ENCODE assay signal across 28 cellular contexts in the genomic region with DNA sequence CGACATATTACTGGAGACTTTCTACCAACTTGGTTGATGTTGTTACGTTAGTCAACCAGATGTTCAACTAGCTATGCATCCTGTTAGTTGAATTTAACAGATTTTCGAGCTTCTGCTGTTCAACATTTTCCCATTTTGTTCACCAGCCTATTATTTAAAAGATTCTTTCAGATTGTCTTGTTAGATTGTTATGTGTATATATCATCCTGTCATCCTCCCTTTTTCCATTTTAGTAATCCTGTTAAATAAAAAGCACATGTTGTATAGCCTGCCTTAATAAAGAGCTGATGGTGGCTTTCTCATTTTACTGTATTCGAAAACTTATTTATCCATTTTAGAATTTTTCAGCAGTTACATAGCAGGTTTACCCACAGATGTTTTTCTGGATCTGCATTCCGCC. TPM values are rescaled to one million over a fixed set of nuclear protein-coding genes. Genes with fewer than 3 reads are reported as not detected.
"Had no signal": no experiment of that assay in that cellular context is flagged by ENCODE, and none has a peak within 500 bp of the region (broad histone marks: within the 10 kb centered on the region; RNA-seq: fewer than 3 reads in every experiment).

No MANE protein-coding gene starts in this region.

- H3K4me3 ChIP-seq: coronary artery, esophagus squamous epithelium, gastroesophageal sphincter, heart right ventricle, left lung, ovary, psoas muscle, skin epidermis, spleen, thoracic aorta, tibial nerve, upper lobe of left lung had no signal

- H3K27ac ChIP-seq: coronary artery, esophagus squamous epithelium, foreskin keratinocyte, gastroesophageal sphincter, heart right ventricle, left lung, ovary, psoas muscle, spleen, thoracic aorta, tibial nerve, upper lobe of left lung had no signal

- H3K9me3 ChIP-seq: esophagus squamous epithelium, gastroesophageal sphincter, left lung, ovary, thoracic aorta, tibial nerve, upper lobe of left lung had no signal

- H3K4me3 Mint-ChIP-seq: naive thymus-derived CD4-positive, alpha-beta T cell; stimulated activated naive B cell treated with anti-CD40 and anti-IgM and Interleukin-4, amounts not matched to agents 10 μg/mL and 1 μg/mL and 100 μg/mL, for 72 hours; stimulated activated naive CD8-positive, alpha-beta T cell treated with anti-CD3 and anti-CD28 coated beads, Interleukin-15, Interleukin-2, amounts not matched to agents 100 ng/mL and 50 ng/mL, for 24 hours had no signal

- H3K36me3 ChIP-seq: esophagus squamous epithelium, gastroesophageal sphincter, heart right ventricle, left lung, ovary, spleen, thoracic aorta, tibial nerve, upper lobe of left lung had no signal

- H3K27ac Mint-ChIP-seq: naive thymus-derived CD4-positive, alpha-beta T cell; stimulated activated naive B cell treated with anti-CD40 and anti-IgM and Interleukin-4, amounts not matched to agents 10 μg/mL and 1 μg/mL and 100 μg/mL, for 72 hours; stimulated activated naive CD8-positive, alpha-beta T cell treated with anti-CD3 and anti-CD28 coated beads, Interleukin-15, Interleukin-2, amounts not matched to agents 100 ng/mL and 50 ng/mL, for 24 hours had no signal

- H3K9me3 Mint-ChIP-seq: stimulated activated naive B cell treated with anti-CD40 and anti-IgM and Interleukin-4, amounts not matched to agents 10 μg/mL and 1 μg/mL and 100 μg/mL, for 72 hours; stimulated activated naive CD8-positive, alpha-beta T cell treated with anti-CD3 and anti-CD28 coated beads, Interleukin-15, Interleukin-2, amounts not matched to agents 100 ng/mL and 50 ng/mL, for 24 hours had no signal

- ATAC-seq: foreskin keratinocyte; gastroesophageal sphincter; heart right ventricle; left cardiac atrium; left lung; naive thymus-derived CD4-positive, alpha-beta T cell; psoas muscle; right cardiac atrium; stimulated activated naive B cell treated with anti-CD40 and anti-IgM and Interleukin-4, amounts not matched to agents 10 μg/mL and 1 μg/mL and 100 μg/mL, for 72 hours had no signal

- H3K4me1 ChIP-seq: foreskin keratinocyte had no signal

- H3K36me3 Mint-ChIP-seq: stimulated activated naive B cell treated with anti-CD40 and anti-IgM and Interleukin-4, amounts not matched to agents 10 μg/mL and 1 μg/mL and 100 μg/mL, for 72 hours had no signal

- H3K27me3 ChIP-seq: foreskin keratinocyte, ovary had no signal

- DNase-seq: dermis blood vessel endothelial cell; effector memory CD4-positive, alpha-beta T cell; erythroblast; esophagus squamous epithelium; foreskin keratinocyte; heart right ventricle; hippocampal formation; left cardiac atrium; left lung; mesenchymal stem cell; midbrain; naive thymus-derived CD4-positive, alpha-beta T cell; occipital lobe; ovary; posterior cingulate gyrus; psoas muscle; spleen; stimulated activated CD4-positive, alpha-beta T cell treated with anti-CD3 and anti-CD28 coated beads, Interleukin-2, amount 100 ng/mL, for 48 hours; stimulated activated naive B cell treated with anti-CD40 and anti-IgM and Interleukin-4, amounts not matched to agents 10 μg/mL and 1 μg/mL and 100 μg/mL, for 72 hours; upper lobe of left lung had no signal

RNA-seq across cellular contexts. Expression of a gene that starts 4.3 kb away (rescaled TPM):
- total RNA-seq: lower leg skin, thoracic aorta had no signal
